Comparison of ENCODE assay signal across 16 cellular contexts in genomic region chr6:166725571-166725970, GRCh38.
DNase-seq lines count a peak whose midpoint lies in the region; ATAC-seq and TF ChIP-seq lines count a peak whose summit lies in the region.
"Had no signal": no experiment of that assay in that cellular context is flagged by ENCODE, and none has a peak within 500 bp of the region (broad histone marks: within the 10 kb centered on the region; RNA-seq: fewer than 3 reads in every experiment).

No MANE protein-coding gene starts in this region.

- no peak overlapping the region for H3K4ac ChIP-seq in H9 (ENCODE audit: low read depth, low read length)
- H3K4ac ChIP-seq in neuronal stem cell (ENCODE audit: low read length), result no peak overlapping the region

- no TSS peak for BruUV-seq in PC-9 (replicated peaks; lab: Mats Ljungman, UMichigan)

- DNase-seq in GM23338 (ENCODE audit: low spot score) (no peak), H9 (no peak), PC-9 (no peak), neuronal stem cell (ENCODE audit: low spot score) (no peak), AG08396 (ENCODE audit: low spot score) (no peak), RWPE1 (ENCODE audit: low spot score) (no peak)
- DNase-seq: Caco-2; CD4-positive, CD25-positive, alpha-beta regulatory T cell; CD8-positive, alpha-beta T cell; DMS153; DND-41; H7 had no signal

- WGBS in H9 (ENCODE audit: extremely low coverage, insufficient read length, low lambda C conversion rate), result no CpG with 5 or more reads among the region's 15 CpGs
- WGBS in neuronal stem cell (ENCODE audit: extremely low coverage in 2 of 2, insufficient read length in 2 of 2, insufficient replicate concordance in 1 of 2), 2 donors, result no CpG with 5 or more reads among the region's 15 CpGs

- 0 out of 2 replicates have a peak overlapping the region, but pooled peaks have one; percentile 53 for H3K14ac ChIP-seq in H9 (ENCODE audit: insufficient read depth, low read length)
- H3K14ac ChIP-seq in neuronal stem cell (ENCODE audit: low read length), result no peak overlapping the region

- H2BK20ac ChIP-seq in H9 (ENCODE audit: low read depth, low read length, poor library complexity, severe bottlenecking), result no peak overlapping the region

- H3T11ph ChIP-seq in H9 (ENCODE audit: low read length), result no peak overlapping the region

- H3K36me3 Mint-ChIP-seq in GM23338 (ENCODE audit: low read depth) (no peaks in the 10 kb centered on the region), H9 (ENCODE audit: insufficient read depth in 1 of 3, low read depth in 3 of 3) (no peaks in the 10 kb centered on the region)
- H3K36me3 Mint-ChIP-seq: CD4-positive, CD25-positive, alpha-beta regulatory T cell; CD8-positive, alpha-beta T cell had no signal

- H2BK15ac ChIP-seq in H9 (ENCODE audit: low read depth, low read length), result no peak overlapping the region
- H2BK15ac ChIP-seq in neuronal stem cell (ENCODE audit: low read length), result no peak overlapping the region

- H3K27me3 Mint-ChIP-seq in GM23338 (ENCODE audit: insufficient read depth, low read depth, poor library complexity), result peaks cover 6% of the 10 kb centered on the region
- no peaks in the 10 kb centered on the region for H3K27me3 Mint-ChIP-seq in H9 (ENCODE audit: low read depth)

- no peak overlapping the region for H3K56ac ChIP-seq in H9 (ENCODE audit: insufficient read length, low read depth, low read length)

- POLR2A ChIA-PET in PC-9 (lab: Charles Lee; ENCODE audit: unreplicated experiment), result no interaction called here
- POLR2A ChIA-PET in RWPE1 (lab: Yijun Ruan, JAX; ENCODE audit: low non-redundant PET), result no interaction called here

- H2AK5ac ChIP-seq in H9 (ENCODE audit: insufficient read length, low read length) (no peak overlapping the region), neuronal stem cell (ENCODE audit: low read depth, low read length) (peak overlapping the region; percentile 32)

- H3K18ac ChIP-seq in H9 (ENCODE audit: insufficient read length, low read depth, low read length), result no peak overlapping the region
- H3K18ac ChIP-seq in neuronal stem cell (ENCODE audit: low read length), result peak overlapping the region; percentile 32

- H3K36me3 ChIP-seq in GM23338 (ENCODE audit: insufficient read depth), result no peaks in the 10 kb centered on the region
- no peaks in the 10 kb centered on the region for H3K36me3 ChIP-seq in PC-9 (ENCODE audit: low read depth)
- no peaks in the 10 kb centered on the region for H3K36me3 ChIP-seq in neuronal stem cell (replicated peaks in 1 of 2; ENCODE audit: control insufficient read depth in 2 of 2, insufficient read depth in 2 of 2, low read length in 2 of 2)
- H3K36me3 ChIP-seq: BLaER1 had no signal

- no peak overlapping the region for H4K5ac ChIP-seq in H9 (ENCODE audit: insufficient read length, low read depth, low read length)

- H3K4me1 ChIP-seq in GM23338 (ENCODE audit: insufficient read depth) (no peaks in the 10 kb centered on the region), H9 (ENCODE audit: insufficient read depth, low read length) (no peaks in the 10 kb centered on the region), PC-9 (replicated peaks; ENCODE audit: insufficient read depth) (peaks cover 21% of the 10 kb centered on the region), neuronal stem cell (ENCODE audit: control insufficient read depth in 2 of 2, insufficient read depth in 1 of 2, low read depth in 1 of 2, low read length in 2 of 2) (peaks cover 0 to 5% of the 10 kb centered on the region in 2 donors)
- H3K4me1 ChIP-seq: Caco-2 had no signal

- H4K20me1 ChIP-seq in GM23338 (replicated peaks; ENCODE audit: insufficient read depth) (no peaks in the 10 kb centered on the region), H9 (ENCODE audit: control insufficient read depth, insufficient read depth, insufficient read length) (no peaks in the 10 kb centered on the region), PC-9 (ENCODE audit: insufficient read depth) (no peaks in the 10 kb centered on the region)
- H4K20me1 ChIP-seq: BLaER1 had no signal

- H3K4me3 Mint-ChIP-seq in GM23338 (no peak overlapping the region), H9 (no peak overlapping the region)
- H3K4me3 Mint-ChIP-seq: B cell; CD4-positive, CD25-positive, alpha-beta regulatory T cell; CD8-positive, alpha-beta T cell had no signal

- H3K23ac ChIP-seq in H9 (ENCODE audit: insufficient read length, low read depth, low read length), result no peak overlapping the region
- no peak overlapping the region for H3K23ac ChIP-seq in neuronal stem cell (ENCODE audit: low read depth, low read length, poor library complexity)

- H2BK5ac ChIP-seq in H9 (ENCODE audit: insufficient read length, low read length) (no peak overlapping the region), neuronal stem cell (ENCODE audit: low read length) (no peak overlapping the region)

- H3K27ac ChIP-seq in GM23338 (ENCODE audit: low read depth) (no peak overlapping the region), H9 (ENCODE audit: insufficient read length, low read depth, low read length) (no peak overlapping the region), PC-9 (no peak overlapping the region), neuronal stem cell (replicated peaks; ENCODE audit: low read length) (no peak overlapping the region), RWPE1 (no peak overlapping the region)
- H3K27ac ChIP-seq: BLaER1, C4-2B had no signal

- H4K91ac ChIP-seq in H9 (ENCODE audit: insufficient read length, low read depth, low read length) (no peak overlapping the region), neuronal stem cell (ENCODE audit: low read depth, low read length, poor library complexity) (no peak overlapping the region)

- CTCF ChIA-PET in PC-9 (lab: Charles Lee) (no interaction called here), RWPE1 (lab: Yijun Ruan, JAX) (no interaction called here)

- H3K27ac Mint-ChIP-seq in GM23338 (no peak overlapping the region), H9 (no peak overlapping the region)
- H3K27ac Mint-ChIP-seq: B cell; CD4-positive, CD25-positive, alpha-beta regulatory T cell; CD8-positive, alpha-beta T cell had no signal

- H3K9me2 ChIP-seq in GM23338 (ENCODE audit: insufficient read depth) (no peaks in the 10 kb centered on the region), PC-9 (ENCODE audit: insufficient read depth) (no peaks in the 10 kb centered on the region)

- no peak overlapping the region for H4K8ac ChIP-seq in H9 (replicated peaks; ENCODE audit: insufficient read length, low read depth, low read length)
- H4K8ac ChIP-seq in neuronal stem cell (ENCODE audit: low read depth, low read length), result no peak overlapping the region

- H3K79me2 ChIP-seq in GM23338 (replicated peaks; ENCODE audit: insufficient read depth), result no peaks in the 10 kb centered on the region
- no peaks in the 10 kb centered on the region for H3K79me2 ChIP-seq in H9 (ENCODE audit: insufficient read depth, low read length)
- no peaks in the 10 kb centered on the region for H3K79me2 ChIP-seq in PC-9 (ENCODE audit: low read depth)

- TF ChIP-seq CTCF in GM23338 (conservative IDR thresholded peaks at IDR 0.05; ENCODE audit: low read depth in 2 of 2) (no peak), H9 (conservative IDR thresholded peaks at IDR 0.05) (no peak), PC-9 (conservative IDR thresholded peaks at IDR 0.05) (no peak), RWPE1 (conservative IDR thresholded peaks at IDR 0.05; ENCODE audit: low read depth) (no peak)

- no peak overlapping the region for H3K4me2 ChIP-seq in GM23338
- no peak overlapping the region for H3K4me2 ChIP-seq in H9 (ENCODE audit: insufficient read depth, insufficient read length, low read length)
- H3K4me2 ChIP-seq in PC-9, result peak overlapping the region; percentile 31; the same call in 1 of the 2 replicates
- no peak overlapping the region for H3K4me2 ChIP-seq in neuronal stem cell (ENCODE audit: insufficient read depth, low read length, poor library complexity, severe bottlenecking)
- H3K4me2 ChIP-seq: BLaER1 had no signal

- H3K9ac ChIP-seq in H9 (ENCODE audit: extremely low read depth, insufficient read length, low read length) (no peak overlapping the region), neuronal stem cell (ENCODE audit: low read depth, low read length, poor library complexity) (no peak overlapping the region)
- H3K9ac ChIP-seq: BLaER1 had no signal

- H3K79me1 ChIP-seq in H9 (ENCODE audit: insufficient read depth, low read depth, low read length, poor library complexity, severe bottlenecking) (no peaks in the 10 kb centered on the region), neuronal stem cell (ENCODE audit: low read depth, low read length) (no peaks in the 10 kb centered on the region)

- H3F3A ChIP-seq in GM23338 (replicated peaks; ENCODE audit: low read depth) (no peaks in the 10 kb centered on the region), PC-9 (ENCODE audit: insufficient read depth, low read depth) (no peaks in the 10 kb centered on the region)

- ATAC-seq in GM23338, result peak; percentile 48
- ATAC-seq: CD8-positive, alpha-beta T cell; HCT116 had no signal

- H3K9me3 ChIP-seq in H9 (ENCODE audit: control insufficient read depth, low read depth, low read length), result no peaks in the 10 kb centered on the region
- H3K9me3 ChIP-seq in PC-9 (ENCODE audit: insufficient read depth, low read depth), result no peaks in the 10 kb centered on the region
- H3K9me3 ChIP-seq in neuronal stem cell (replicated peaks in 1 of 2; ENCODE audit: control insufficient read depth in 2 of 2, insufficient read depth in 1 of 2, low read depth in 1 of 2, low read length in 2 of 2), result peaks cover 0 to 3% of the 10 kb centered on the region in 2 donors
- H3K9me3 ChIP-seq: BLaER1, Caco-2 had no signal

- H3K4me1 Mint-ChIP-seq in GM23338 (peaks cover 3% of the 10 kb centered on the region; the same call in 2 of the 3 replicates), H9 (peaks cover 0 to 2% of the 10 kb centered on the region in 2 experiments; a peak in 1 of 4 replicates)
- H3K4me1 Mint-ChIP-seq: B cell had no signal

- H3K27me3 ChIP-seq in GM23338 (ENCODE audit: insufficient read depth) (no peaks in the 10 kb centered on the region), H9 (ENCODE audit: insufficient read depth, low read length) (no peaks in the 10 kb centered on the region), PC-9 (ENCODE audit: insufficient read depth, low read depth) (no peaks in the 10 kb centered on the region), neuronal stem cell (ENCODE audit: control insufficient read depth in 3 of 3, insufficient read depth in 3 of 3, low read depth in 1 of 3, low read length in 3 of 3) (no peaks in the 10 kb centered on the region)
- H3K27me3 ChIP-seq: BLaER1 had no signal

- H3K4me3 ChIP-seq in GM23338 (no peak overlapping the region), PC-9 (no peak overlapping the region), neuronal stem cell (ENCODE audit: low read length in 2 of 2) (no peak overlapping the region)
- H3K4me3 ChIP-seq: BLaER1 had no signal

- no peak overlapping the region for H2BK12ac ChIP-seq in H9 (ENCODE audit: insufficient read length, low read depth, low read length)
- H2BK12ac ChIP-seq in neuronal stem cell (ENCODE audit: low read length), result no peak overlapping the region

- H2AFZ ChIP-seq in GM23338 (no peak overlapping the region), H9 (ENCODE audit: low read length) (no peak overlapping the region), PC-9 (no peak overlapping the region), neuronal stem cell (ENCODE audit: low read length) (no peak overlapping the region)

- H3K23me2 ChIP-seq in H9 (ENCODE audit: insufficient read length, low read depth, low read length, poor library complexity, severe bottlenecking), result no peaks in the 10 kb centered on the region

- intact Hi-C loops in PC-9 (cut with micrococcal nuclease; ENCODE audit: unreplicated experiment), result no loop called here

- H3K9me3 Mint-ChIP-seq in GM23338 (no peaks in the 10 kb centered on the region), H9 (no peaks in the 10 kb centered on the region)
- H3K9me3 Mint-ChIP-seq: CD8-positive, alpha-beta T cell had no signal

- no peak overlapping the region for H2BK120ac ChIP-seq in H9 (ENCODE audit: low read depth, low read length, poor library complexity, severe bottlenecking)
- no peak overlapping the region for H2BK120ac ChIP-seq in neuronal stem cell (ENCODE audit: low read depth, low read length)
